In the genomic region with DNA sequence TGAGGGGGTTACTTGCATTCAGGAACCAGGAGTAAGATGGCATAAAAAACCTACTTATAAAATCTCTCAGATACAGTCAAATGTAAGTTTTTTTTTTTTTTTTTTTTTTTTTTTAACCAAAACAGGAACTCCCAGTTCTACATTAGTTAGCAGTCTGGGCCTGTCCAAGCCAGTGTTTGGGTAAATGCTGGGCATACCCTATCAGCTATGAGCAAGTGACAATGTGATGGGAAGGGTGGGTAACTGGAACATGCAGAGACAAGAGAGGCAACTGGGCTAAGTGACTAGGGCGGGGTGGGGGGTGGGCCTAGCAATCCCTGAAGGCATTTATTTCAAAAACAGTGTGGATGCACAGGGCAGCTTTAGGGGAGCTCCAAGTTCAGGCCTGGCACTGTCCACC, we compare ENCODE assay signal across 12 cellular contexts. TPM values are rescaled to one million over a fixed set of nuclear protein-coding genes. Genes with fewer than 3 reads are reported as not detected.
DNase-seq lines count a peak whose midpoint lies in the region; ATAC-seq and TF ChIP-seq lines count a peak whose summit lies in the region.
"Had no signal": no experiment of that assay in that cellular context is flagged by ENCODE, and none has a peak within 500 bp of the region (broad histone marks: within the 10 kb centered on the region; RNA-seq: fewer than 3 reads in every experiment).

No MANE protein-coding gene starts in this region.

- peaks cover 21% of the 10 kb centered on the region for H3K36me3 Mint-ChIP-seq in T-helper 1 cell treated with Interleukin-12 subunit alpha and Interleukin-12 subunit beta and Interleukin-4 antibody, amounts not matched to agents 30 μg/mL and 1 μg/mL, for 36 hours (ENCODE audit: low read depth)
- H3K36me3 Mint-ChIP-seq in T-helper 17 cell (ENCODE audit: low read depth) = peaks cover 9% of the 10 kb centered on the region
- H3K36me3 Mint-ChIP-seq in stimulated activated naive B cell treated with anti-CD40 and anti-IgM and Interleukin-4, amounts not matched to agents 10 μg/mL and 1 μg/mL and 100 μg/mL, for 72 hours = peaks cover 2 to 4% of the 10 kb centered on the region in 2 donors

- no peak for TF ChIP-seq CTCF in foreskin keratinocyte (conservative IDR thresholded peaks at IDR 0.05)
- TF ChIP-seq CTCF in testis (IDR thresholded peaks at IDR 0.05) = no peak

- H3K27ac Mint-ChIP-seq in T-helper 1 cell treated with Interleukin-12 subunit alpha and Interleukin-12 subunit beta and Interleukin-4 antibody, amounts not matched to agents 30 μg/mL and 1 μg/mL, for 36 hours = peak overlapping the region; percentile 75
- peak overlapping the region; percentile 98 for H3K27ac Mint-ChIP-seq in T-helper 17 cell
- H3K27ac Mint-ChIP-seq in stimulated activated naive B cell treated with anti-CD40 and anti-IgM and Interleukin-4, amounts not matched to agents 10 μg/mL and 1 μg/mL and 100 μg/mL, for 72 hours = peak overlapping the region; percentile 47

- TF ChIP-seq POLR2A in testis (IDR thresholded peaks at IDR 0.05) = no peak

- intact Hi-C loops in testis (cut with DNase I; ENCODE audit: low total_unique reads) (no loop called here), posterior vena cava (cut with DNase I) (loop anchor here in 1 of 2 donors (10.0 kb wide), 1 partner anchor 311 kb away; no protein-coding TSS in a partner anchor)

- H3K4me1 ChIP-seq in foreskin keratinocyte (peaks cover 8% of the 10 kb centered on the region), testis (peaks cover 18% of the 10 kb centered on the region)

- peaks cover 36% of the 10 kb centered on the region for H3K4me1 Mint-ChIP-seq in T-helper 1 cell treated with Interleukin-12 subunit alpha and Interleukin-12 subunit beta and Interleukin-4 antibody, amounts not matched to agents 30 μg/mL and 1 μg/mL, for 36 hours (ENCODE audit: low read depth)
- peaks cover 57% of the 10 kb centered on the region for H3K4me1 Mint-ChIP-seq in T-helper 17 cell
- H3K4me1 Mint-ChIP-seq in stimulated activated naive B cell treated with anti-CD40 and anti-IgM and Interleukin-4, amounts not matched to agents 10 μg/mL and 1 μg/mL and 100 μg/mL, for 72 hours = peaks cover 7 to 13% of the 10 kb centered on the region in 2 donors

- H3K4me3 Mint-ChIP-seq in T-helper 1 cell treated with Interleukin-12 subunit alpha and Interleukin-12 subunit beta and Interleukin-4 antibody, amounts not matched to agents 30 μg/mL and 1 μg/mL, for 36 hours = peak overlapping the region; percentile 65
- peak overlapping the region; percentile 99 for H3K4me3 Mint-ChIP-seq in T-helper 17 cell
- H3K4me3 Mint-ChIP-seq in stimulated activated naive B cell treated with anti-CD40 and anti-IgM and Interleukin-4, amounts not matched to agents 10 μg/mL and 1 μg/mL and 100 μg/mL, for 72 hours = no peak overlapping the region

- no peaks in the 10 kb centered on the region for H3K27me3 Mint-ChIP-seq in T-helper 1 cell treated with Interleukin-12 subunit alpha and Interleukin-12 subunit beta and Interleukin-4 antibody, amounts not matched to agents 30 μg/mL and 1 μg/mL, for 36 hours (ENCODE audit: low read depth)
- no peaks in the 10 kb centered on the region for H3K27me3 Mint-ChIP-seq in T-helper 17 cell
- H3K27me3 Mint-ChIP-seq in stimulated activated naive B cell treated with anti-CD40 and anti-IgM and Interleukin-4, amounts not matched to agents 10 μg/mL and 1 μg/mL and 100 μg/mL, for 72 hours = no peaks in the 10 kb centered on the region

- 90 to 100% methylated on average over 1 of the region's 1 CpG for WGBS in testis, 2 donors

- H3K9me3 ChIP-seq in T-helper 17 cell (ENCODE audit: control insufficient read depth, low read length, poor library complexity, severe bottlenecking) (no peaks in the 10 kb centered on the region), testis (no peaks in the 10 kb centered on the region)

- H3K36me3 ChIP-seq in testis (ENCODE audit: low read depth, missing control alignments) = no peaks in the 10 kb centered on the region

- H3K27ac ChIP-seq in foreskin keratinocyte = peak overlapping the region; percentile 68
- no peak overlapping the region for H3K27ac ChIP-seq in testis

- DNase-seq in T-helper 1 cell = no peak
- DNase-seq in T-helper 17 cell = no peak
- DNase-seq in foreskin keratinocyte = peak; percentile 76 to 85
- DNase-seq in stimulated activated naive B cell treated with anti-CD40 and anti-IgM and Interleukin-4, amounts not matched to agents 10 μg/mL and 1 μg/mL and 100 μg/mL, for 72 hours = no peak
- DNase-seq in testis = no peak
- DNase-seq in posterior vena cava (ENCODE audit: low spot score) = no peak
- DNase-seq: DMS153, NCI-H526 treated with DMSO at 0.1 percent for 48 hours, retina had no signal

- no peak overlapping the region for H3K4me3 ChIP-seq in testis
- H3K4me3 ChIP-seq: lung had no signal

- H3K9me3 Mint-ChIP-seq in T-helper 1 cell treated with Interleukin-12 subunit alpha and Interleukin-12 subunit beta and Interleukin-4 antibody, amounts not matched to agents 30 μg/mL and 1 μg/mL, for 36 hours = no peaks in the 10 kb centered on the region
- H3K9me3 Mint-ChIP-seq in stimulated activated naive B cell treated with anti-CD40 and anti-IgM and Interleukin-4, amounts not matched to agents 10 μg/mL and 1 μg/mL and 100 μg/mL, for 72 hours = no peaks in the 10 kb centered on the region

- no peaks in the 10 kb centered on the region for H3K27me3 ChIP-seq in foreskin keratinocyte
- H3K27me3 ChIP-seq in testis = no peaks in the 10 kb centered on the region

- ATAC-seq in T-helper 17 cell (no peak), foreskin keratinocyte (no peak), HG03342 (IDR thresholded peaks at IDR 0.05; ENCODE audit: unreplicated experiment) (no peak)
- ATAC-seq in stimulated activated naive B cell treated with anti-CD40 and anti-IgM and Interleukin-4, amounts not matched to agents 10 μg/mL and 1 μg/mL and 100 μg/mL, for 72 hours (replicated peaks) = no peak

RNA-seq across cellular contexts. Expression of gene NMRK1, which starts 2.3 kb away (rescaled TPM):
- 10 to 100 TPM; 56.7 to 70.0 TPM for total RNA-seq in T-helper 17 cell
- total RNA-seq in foreskin keratinocyte = 18.5 and 20.3 TPM in 2 replicates
- 21.5 and 22.5 TPM in 2 replicates for polyA plus RNA-seq in foreskin keratinocyte
- 10 to 100 TPM; 13.8 to 22.4 TPM for total RNA-seq in testis
- polyA plus RNA-seq in testis (ENCODE audit: insufficient read depth, low read depth, low replicate concordance) = 21.3 TPM
- 10 to 100 TPM; 22.0 to 23.0 TPM for total RNA-seq in posterior vena cava

RNA-seq across cellular contexts. Expression of gene OSTF1, which starts 2.7 kb away (rescaled TPM):
- total RNA-seq in T-helper 17 cell (10 to 100 TPM; 85.2 to 95.1 TPM), foreskin keratinocyte (48.1 and 50.0 TPM in 2 replicates), testis (10 to 100 TPM; 25.2 to 25.6 TPM), posterior vena cava (10 to 100 TPM; 36.5 to 40.2 TPM)
- polyA plus RNA-seq in foreskin keratinocyte (38.7 and 43.8 TPM in 2 replicates), testis (ENCODE audit: insufficient read depth, low read depth, low replicate concordance) (34.2 TPM)

RNA-seq across cellular contexts. Expression of gene CARNMT1, which starts 57.5 kb away (rescaled TPM):
- total RNA-seq in T-helper 17 cell (10 to 100 TPM; 16.2 to 16.9 TPM), foreskin keratinocyte (16.6 and 18.6 TPM in 2 replicates), testis (10 to 100 TPM; 40.6 to 42.4 TPM), posterior vena cava (10 to 100 TPM; 11.2 to 12.3 TPM)
- polyA plus RNA-seq in foreskin keratinocyte (3.9 and 5.2 TPM in 2 replicates), testis (ENCODE audit: insufficient read depth, low read depth, low replicate concordance) (33.9 TPM)

Comparison
In these comparisons a context has a peak if more than half of its experiments do, and no peak if none do; other contexts are left out.
1. H3K27ac Mint-ChIP-seq: peak in every context shown above with its lines; median percentile 98 in T-helper 17 cell; 75 in T-helper 1 cell treated with Interleukin-12 subunit alpha and Interleukin-12 subunit beta and Interleukin-4 antibody, amounts not matched to agents 30 μg/mL and 1 μg/mL, for 36 hours; 47 in stimulated activated naive B cell treated with anti-CD40 and anti-IgM and Interleukin-4, amounts not matched to agents 10 μg/mL and 1 μg/mL and 100 μg/mL, for 72 hours.
2. H3K4me3 Mint-ChIP-seq: peak in T-helper 1 cell treated with Interleukin-12 subunit alpha and Interleukin-12 subunit beta and Interleukin-4 antibody, amounts not matched to agents 30 μg/mL and 1 μg/mL, for 36 hours (single experiment) and T-helper 17 cell (single experiment); none in stimulated activated naive B cell treated with anti-CD40 and anti-IgM and Interleukin-4, amounts not matched to agents 10 μg/mL and 1 μg/mL and 100 μg/mL, for 72 hours (0 of 2).
3. DNase-seq: peak in foreskin keratinocyte (2 of 2); none in T-helper 1 cell (0 of 5), T-helper 17 cell (0 of 3), stimulated activated naive B cell treated with anti-CD40 and anti-IgM and Interleukin-4, amounts not matched to agents 10 μg/mL and 1 μg/mL and 100 μg/mL, for 72 hours (single experiment), testis (single experiment) and posterior vena cava (single experiment).